13 cellular contexts compared by ENCODE assay signal in the genomic region with DNA sequence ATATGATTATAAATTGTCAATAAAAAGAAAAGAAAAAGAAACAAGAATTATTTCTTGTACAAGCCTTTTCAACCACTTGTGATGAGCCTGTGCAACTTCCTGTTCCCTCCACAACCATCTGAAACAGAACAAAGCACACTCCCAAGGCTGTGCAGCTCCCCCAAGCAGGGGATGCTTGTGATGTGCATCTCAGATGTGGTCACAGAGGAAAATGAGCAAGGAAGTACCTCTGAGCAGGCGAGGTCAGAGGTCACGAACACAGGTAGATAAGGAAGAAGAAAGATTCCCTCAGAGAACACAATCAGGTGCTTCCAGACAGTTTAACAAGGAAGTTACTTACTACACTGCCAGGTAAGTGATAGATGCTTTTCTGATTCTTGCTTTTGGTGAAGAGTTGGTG.
DNase-seq lines count a peak whose midpoint lies in the region; ATAC-seq, FAIRE-seq and TF ChIP-seq lines count a peak whose summit lies in the region.
"Had no signal": no experiment of that assay in that cellular context is flagged by ENCODE, and none has a peak within 500 bp of the region (broad histone marks: within the 10 kb centered on the region; RNA-seq: fewer than 3 reads in every experiment).

No MANE protein-coding gene starts in this region.

- CTCF ChIA-PET in WTC11 (lab: Charles Lee), result no interaction called here

- no peak overlapping the region for H3K27ac ChIP-seq in osteoblast (ENCODE audit: low read depth, low read length)
- H3K27ac ChIP-seq: right atrium auricular region, SJSA1, transverse colon had no signal

- no peak for TF ChIP-seq CTCF in Loucy (conservative IDR thresholded peaks at IDR 0.05; ENCODE audit: low read length)
- TF ChIP-seq CTCF in osteoblast (IDR thresholded peaks at IDR 0.05; ENCODE audit: extremely low read depth, low read depth, low read length), result no peak
- TF ChIP-seq CTCF in WTC11 (IDR thresholded peaks at IDR 0.05), result no peak

- H3K9me3 ChIP-seq in Loucy (ENCODE audit: insufficient read depth, low read depth, low read length) (no peaks in the 10 kb centered on the region; the same call in 1 of the 2 replicates), osteoblast (ENCODE audit: low read depth, low read length) (no peaks in the 10 kb centered on the region)
- H3K9me3 ChIP-seq: right atrium auricular region, SJSA1, transverse colon had no signal

- H3K36me3 ChIP-seq in Loucy (ENCODE audit: insufficient read depth, low read length), result no peaks in the 10 kb centered on the region
- H3K36me3 ChIP-seq in osteoblast (ENCODE audit: insufficient read depth, low read length), result no peaks in the 10 kb centered on the region
- H3K36me3 ChIP-seq: right atrium auricular region, SJSA1, transverse colon had no signal

- H3K9ac ChIP-seq in Loucy (ENCODE audit: low read depth, low read length, poor library complexity, severe bottlenecking), result no peak overlapping the region

- H2AFZ ChIP-seq in Loucy (ENCODE audit: low read length) (peak overlapping the region; percentile 25), osteoblast (ENCODE audit: low read length) (no peak overlapping the region)

- H3K4me3 ChIP-seq in Loucy (ENCODE audit: low read length, poor library complexity, severe bottlenecking) (no peak overlapping the region), osteoblast (ENCODE audit: insufficient read depth, low read length) (no peak overlapping the region)
- H3K4me3 ChIP-seq: right atrium auricular region, SJSA1, transverse colon had no signal

- peak overlapping the region; percentile 65 for H3K27ac Mint-ChIP-seq in activated T-helper 17 cell treated with anti-CD3 and anti-CD28 coated beads, Interleukin-2, amount 50 U/mL, for 72 hours
- H3K27ac Mint-ChIP-seq in WTC11, result no peak overlapping the region

- H3K9me3 Mint-ChIP-seq in activated T-helper 17 cell treated with anti-CD3 and anti-CD28 coated beads, Interleukin-2, amount 50 U/mL, for 72 hours, result no peaks in the 10 kb centered on the region
- H3K9me3 Mint-ChIP-seq in WTC11, result peaks cover 14% of the 10 kb centered on the region

- no peaks in the 10 kb centered on the region for H3F3A ChIP-seq in Loucy (ENCODE audit: low read depth)

- FAIRE-seq in GM19239 (lab: Jason Lieb, UNC), result no peak
- FAIRE-seq: frontal cortex had no signal

- peak; percentile 55 for ATAC-seq in GM21367 (IDR thresholded peaks at IDR 0.05; ENCODE audit: unreplicated experiment)
- ATAC-seq in activated T-helper 17 cell treated with anti-CD3 and anti-CD28 coated beads, Interleukin-2, amount 50 U/mL, for 72 hours (replicated peaks), result peak; percentile 47
- no peak; the same call in 1 of the 2 replicates for ATAC-seq in WTC11

- H3K4me1 Mint-ChIP-seq in activated T-helper 17 cell treated with anti-CD3 and anti-CD28 coated beads, Interleukin-2, amount 50 U/mL, for 72 hours, result peaks cover 8% of the 10 kb centered on the region
- peaks cover 16% of the 10 kb centered on the region for H3K4me1 Mint-ChIP-seq in WTC11

- H3K4me1 ChIP-seq in Loucy (ENCODE audit: insufficient read depth, low read length, poor library complexity, severe bottlenecking) (peaks cover 15% of the 10 kb centered on the region), osteoblast (ENCODE audit: insufficient read depth, low read length) (no peaks in the 10 kb centered on the region)
- H3K4me1 ChIP-seq: right atrium auricular region, SJSA1, transverse colon had no signal

- DNase-seq in osteoblast (ENCODE audit: insufficient read length, low spot score, missing footprints) (peak; percentile 34), C1 segment of cervical spinal cord (lab: John Stamatoyannopoulos, UW) (no peak), GM19239 (ENCODE audit: insufficient read length, low spot score) (no peak), WTC11 (ENCODE audit: low spot score) (no peak)
- DNase-seq: aorta, COR-L47, transverse colon had no signal

- no peaks in the 10 kb centered on the region for H3K9me2 ChIP-seq in Loucy (replicated peaks; ENCODE audit: low read depth, low read length)

- H3K79me2 ChIP-seq in Loucy (ENCODE audit: insufficient read depth, low read length) (no peaks in the 10 kb centered on the region), osteoblast (ENCODE audit: insufficient read depth, low read length) (no peaks in the 10 kb centered on the region)

- no peaks in the 10 kb centered on the region for H4K20me1 ChIP-seq in Loucy (ENCODE audit: insufficient read depth, low read length, poor library complexity, severe bottlenecking)
- no peaks in the 10 kb centered on the region for H4K20me1 ChIP-seq in osteoblast (ENCODE audit: insufficient read depth, low read length)

- H3K27me3 Mint-ChIP-seq in activated T-helper 17 cell treated with anti-CD3 and anti-CD28 coated beads, Interleukin-2, amount 50 U/mL, for 72 hours, result no peaks in the 10 kb centered on the region
- H3K27me3 Mint-ChIP-seq in WTC11 (ENCODE audit: low read depth), result no peaks in the 10 kb centered on the region; the same call in 1 of the 2 replicates

- POLR2A ChIA-PET in WTC11 (lab: Charles Lee), result no interaction called here

- H3K4me2 ChIP-seq in Loucy (ENCODE audit: low read depth, low read length, poor library complexity, severe bottlenecking) (peak overlapping the region; percentile 9), osteoblast (ENCODE audit: insufficient read depth, low read length) (no peak overlapping the region)

- no peaks in the 10 kb centered on the region for H3K36me3 Mint-ChIP-seq in activated T-helper 17 cell treated with anti-CD3 and anti-CD28 coated beads, Interleukin-2, amount 50 U/mL, for 72 hours (ENCODE audit: low read depth)
- peaks cover 9% of the 10 kb centered on the region for H3K36me3 Mint-ChIP-seq in WTC11

- H3K4me3 Mint-ChIP-seq in activated T-helper 17 cell treated with anti-CD3 and anti-CD28 coated beads, Interleukin-2, amount 50 U/mL, for 72 hours, result no peak overlapping the region
- no peak overlapping the region for H3K4me3 Mint-ChIP-seq in WTC11

- H3K27me3 ChIP-seq in Loucy (ENCODE audit: insufficient read depth, low read length, poor library complexity, severe bottlenecking), result no peaks in the 10 kb centered on the region
- H3K27me3 ChIP-seq in osteoblast (ENCODE audit: insufficient read depth, low read length), result no peaks in the 10 kb centered on the region
- H3K27me3 ChIP-seq: right atrium auricular region, SJSA1, transverse colon had no signal

TF ChIP-seq in WTC11, 78 proteins besides CTCF, POLR2A, EP300 and RAD21 (continues in another document):
- TF ChIP-seq SOX15 (CRISPR knock-in tag; IDR thresholded peaks at IDR 0.05) (no peak), NR2C2 (CRISPR knock-in tag; IDR thresholded peaks at IDR 0.05) (no peak), CBFB (CRISPR knock-in tag; IDR thresholded peaks at IDR 0.05; ENCODE audit: low read depth) (no peak), ZNF396 (CRISPR knock-in tag; IDR thresholded peaks at IDR 0.05; ENCODE audit: borderline replicate concordance) (no peak), TEAD1 (CRISPR knock-in tag; IDR thresholded peaks at IDR 0.05) (no peak), GABPB1 (CRISPR knock-in tag; IDR thresholded peaks at IDR 0.05) (no peak), CREM (CRISPR knock-in tag; IDR thresholded peaks at IDR 0.05) (no peak), SMAD3 (CRISPR knock-in tag; IDR thresholded peaks at IDR 0.05; ENCODE audit: borderline replicate concordance) (no peak)
- TF ChIP-seq, protein P1, sequence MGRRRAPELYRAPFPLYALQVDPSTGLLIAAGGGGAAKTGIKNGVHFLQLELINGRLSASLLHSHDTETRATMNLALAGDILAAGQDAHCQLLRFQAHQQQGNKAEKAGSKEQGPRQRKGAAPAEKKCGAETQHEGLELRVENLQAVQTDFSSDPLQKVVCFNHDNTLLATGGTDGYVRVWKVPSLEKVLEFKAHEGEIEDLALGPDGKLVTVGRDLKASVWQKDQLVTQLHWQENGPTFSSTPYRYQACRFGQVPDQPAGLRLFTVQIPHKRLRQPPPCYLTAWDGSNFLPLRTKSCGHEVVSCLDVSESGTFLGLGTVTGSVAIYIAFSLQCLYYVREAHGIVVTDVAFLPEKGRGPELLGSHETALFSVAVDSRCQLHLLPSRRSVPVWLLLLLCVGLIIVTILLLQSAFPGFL (CRISPR knock-in tag; IDR thresholded peaks at IDR 0.05; ENCODE audit: borderline replicate concordance), result no peak
- TF ChIP-seq, protein P2, sequence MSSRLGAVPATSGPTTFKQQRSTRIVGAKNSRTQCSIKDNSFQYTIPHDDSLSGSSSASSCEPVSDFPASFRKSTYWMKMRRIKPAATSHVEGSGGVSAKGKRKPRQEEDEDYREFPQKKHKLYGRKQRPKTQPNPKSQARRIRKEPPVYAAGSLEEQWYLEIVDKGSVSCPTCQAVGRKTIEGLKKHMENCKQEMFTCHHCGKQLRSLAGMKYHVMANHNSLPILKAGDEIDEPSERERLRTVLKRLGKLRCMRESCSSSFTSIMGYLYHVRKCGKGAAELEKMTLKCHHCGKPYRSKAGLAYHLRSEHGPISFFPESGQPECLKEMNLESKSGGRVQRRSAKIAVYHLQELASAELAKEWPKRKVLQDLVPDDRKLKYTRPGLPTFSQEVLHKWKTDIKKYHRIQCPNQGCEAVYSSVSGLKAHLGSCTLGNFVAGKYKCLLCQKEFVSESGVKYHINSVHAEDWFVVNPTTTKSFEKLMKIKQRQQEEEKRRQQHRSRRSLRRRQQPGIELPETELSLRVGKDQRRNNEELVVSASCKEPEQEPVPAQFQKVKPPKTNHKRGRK (CRISPR knock-in tag; IDR thresholded peaks at IDR 0.05; ENCODE audit: borderline replicate concordance), result no peak
- TF ChIP-seq, protein P3, sequence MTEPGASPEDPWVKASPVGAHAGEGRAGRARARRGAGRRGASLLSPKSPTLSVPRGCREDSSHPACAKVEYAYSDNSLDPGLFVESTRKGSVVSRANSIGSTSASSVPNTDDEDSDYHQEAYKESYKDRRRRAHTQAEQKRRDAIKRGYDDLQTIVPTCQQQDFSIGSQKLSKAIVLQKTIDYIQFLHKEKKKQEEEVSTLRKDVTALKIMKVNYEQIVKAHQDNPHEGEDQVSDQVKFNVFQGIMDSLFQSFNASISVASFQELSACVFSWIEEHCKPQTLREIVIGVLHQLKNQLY (CRISPR knock-in tag; IDR thresholded peaks at IDR 0.05), result no peak
- TF ChIP-seq, protein P4, sequence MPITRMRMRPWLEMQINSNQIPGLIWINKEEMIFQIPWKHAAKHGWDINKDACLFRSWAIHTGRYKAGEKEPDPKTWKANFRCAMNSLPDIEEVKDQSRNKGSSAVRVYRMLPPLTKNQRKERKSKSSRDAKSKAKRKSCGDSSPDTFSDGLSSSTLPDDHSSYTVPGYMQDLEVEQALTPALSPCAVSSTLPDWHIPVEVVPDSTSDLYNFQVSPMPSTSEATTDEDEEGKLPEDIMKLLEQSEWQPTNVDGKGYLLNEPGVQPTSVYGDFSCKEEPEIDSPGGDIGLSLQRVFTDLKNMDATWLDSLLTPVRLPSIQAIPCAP (CRISPR knock-in tag; IDR thresholded peaks at IDR 0.05), result no peak
- TF ChIP-seq, protein P5, sequence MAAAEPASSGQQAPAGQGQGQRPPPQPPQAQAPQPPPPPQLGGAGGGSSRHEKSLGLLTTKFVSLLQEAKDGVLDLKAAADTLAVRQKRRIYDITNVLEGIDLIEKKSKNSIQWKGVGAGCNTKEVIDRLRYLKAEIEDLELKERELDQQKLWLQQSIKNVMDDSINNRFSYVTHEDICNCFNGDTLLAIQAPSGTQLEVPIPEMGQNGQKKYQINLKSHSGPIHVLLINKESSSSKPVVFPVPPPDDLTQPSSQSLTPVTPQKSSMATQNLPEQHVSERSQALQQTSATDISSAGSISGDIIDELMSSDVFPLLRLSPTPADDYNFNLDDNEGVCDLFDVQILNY (CRISPR knock-in tag; IDR thresholded peaks at IDR 0.05), result no peak
